12 cellular contexts compared by ENCODE assay signal in the genomic region with DNA sequence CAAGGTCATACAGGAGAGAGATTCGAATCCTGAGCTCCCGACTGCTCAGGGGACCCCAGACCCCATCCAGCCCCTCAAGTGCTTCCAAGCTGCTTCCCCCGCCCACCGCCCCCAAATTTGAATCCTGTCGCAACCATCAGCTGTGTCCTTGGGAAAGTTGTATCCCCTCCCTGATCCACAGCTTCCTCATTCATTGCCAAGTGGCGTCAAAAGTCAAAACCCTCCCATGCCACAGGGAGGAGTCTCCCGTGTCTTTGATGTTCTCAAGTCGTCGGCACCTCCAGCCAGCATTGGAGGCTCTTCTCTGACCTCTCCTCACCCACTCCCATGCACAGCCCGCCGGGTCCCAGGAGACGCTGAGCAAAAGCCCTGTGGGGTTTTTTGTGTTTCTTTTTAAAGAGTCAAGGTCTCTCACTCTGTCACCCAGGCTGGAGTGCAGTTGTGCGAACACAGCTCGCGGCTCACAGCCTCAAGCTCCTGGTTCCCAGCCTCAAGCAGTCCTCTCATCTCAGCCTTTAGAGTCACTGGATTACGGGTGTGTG. TPM values are rescaled to one million over a fixed set of nuclear protein-coding genes. Genes with fewer than 3 reads are reported as not detected.
A peak's percentile ranks its signal among the peaks of the same experiment; 100 is the strongest.
DNase-seq lines count a peak whose midpoint lies in the region; ATAC-seq, FAIRE-seq and TF ChIP-seq lines count a peak whose summit lies in the region.
"Had no signal": no experiment of that assay in that cellular context is flagged by ENCODE, and none has a peak within 500 bp of the region (broad histone marks: within the 10 kb centered on the region; RNA-seq: fewer than 3 reads in every experiment).

No MANE protein-coding gene starts in this region.

- no peak for TF ChIP-seq POLR2A in GM12878 (IDR thresholded peaks at IDR 0.05; ENCODE audit: low read depth, low read length)

- intact Hi-C loops in CD14-positive monocyte (cut with micrococcal nuclease): loop anchor here in 1 of 2 donors (5.0 kb wide), 1 partner anchor 222 kb away; no protein-coding TSS in a partner anchor
- intact Hi-C loops in GM12878 (cut with micrococcal nuclease; ENCODE audit: unreplicated experiment): loop anchor here (5.0 kb wide), 2 partner anchors 73 to 223 kb away; partner anchors contain the start of gene MAST3
- intact Hi-C loops in naive thymus-derived CD4-positive, alpha-beta T cell (cut with micrococcal nuclease): no loop called here

- peak overlapping the region; percentile 24; the same call in 1 of the 2 replicates for H2AFZ ChIP-seq in GM12878 (ENCODE audit: control insufficient read depth, low read depth, low read length)

- no TSS peak for BruUV-seq in GM12878 (replicated peaks; lab: Mats Ljungman, UMichigan)

- peak overlapping the region; percentile 85 for H3K4me2 ChIP-seq in GM12878 (ENCODE audit: control insufficient read depth, insufficient read depth)

- in situ Hi-C loops in GM12878 (cut with MboI): no loop called here

- DNase-seq in CD14-positive monocyte (ENCODE audit: low spot score) (peak; percentile 92), GM12878 (ENCODE audit: low read depth, low spot score) (peak; percentile 90), kidney tubule cell (ENCODE audit: low spot score) (no peak), SIG-M5 treated with dmso at 0.1 percent for 504 hours (lab: John Stamatoyannopoulos, UW; ENCODE audit: unreplicated experiment) (no peak), Ammon's horn (ENCODE audit: low spot score) (no peak)
- no peak for DNase-seq in naive thymus-derived CD4-positive, alpha-beta T cell
- DNase-seq: activated T-cell treated with anti-CD3 and anti-CD28 coated beads, Interleukin-2, amount 50 U/mL, for 48 hours; CD8-positive, alpha-beta T cell; NCI-H526 treated with DMSO at 0.1 percent for 48 hours; T1000 had no signal

- H3K27ac ChIP-seq in GM12878 (ENCODE audit: control insufficient read depth, insufficient read depth): peak overlapping the region; percentile 79
- no peak overlapping the region for H3K27ac ChIP-seq in naive thymus-derived CD4-positive, alpha-beta T cell (ENCODE audit: low read depth, low read length)

- H3K4me1 Mint-ChIP-seq in CD14-positive monocyte: peaks cover 60% of the 10 kb centered on the region
- H3K4me1 Mint-ChIP-seq in naive thymus-derived CD4-positive, alpha-beta T cell: peaks cover 0 to 28% (median 10%) of the 10 kb centered on the region in 7 donors

- ATAC-seq in HG02610 (IDR thresholded peaks at IDR 0.05; ENCODE audit: unreplicated experiment): peak; percentile 36
- peak; percentile 38 for ATAC-seq in GM12878
- ATAC-seq in naive thymus-derived CD4-positive, alpha-beta T cell: peak; percentile 14
- no peak for ATAC-seq in HG03175 (IDR thresholded peaks at IDR 0.05; ENCODE audit: unreplicated experiment)
- ATAC-seq: CD8-positive, alpha-beta T cell had no signal

- RAD21 ChIA-PET in GM12878 (lab: Charles Lee; ENCODE audit: unreplicated experiment): interaction anchor here (0.7 to 3.2 kb wide), 22 partner anchors 10 to 203 kb away, joined by 3 to 29 read pairs (median 5); partner anchors contain the start of genes IL12RB1, JUND, MAST3 and MPV17L2

- no peak for TF ChIP-seq CTCF in CD14-positive monocyte (IDR thresholded peaks at IDR 0.05)
- TF ChIP-seq CTCF in GM12878 (IDR thresholded peaks at IDR 0.05 in 2 of 3, conservative IDR thresholded peaks at IDR 0.05 in 1 of 3; ENCODE audit: control insufficient read depth in 2 of 3, extremely low read depth in 1 of 3, insufficient read depth in 1 of 3, low read depth in 3 of 3, low read length in 3 of 3): no peak

- peaks cover 31 to 47% of the 10 kb centered on the region in 2 donors for H3K36me3 Mint-ChIP-seq in CD14-positive monocyte
- H3K36me3 Mint-ChIP-seq in naive thymus-derived CD4-positive, alpha-beta T cell: peaks cover 3 to 17% (median 7%) of the 10 kb centered on the region in 5 donors

- peaks cover 55% of the 10 kb centered on the region for H3K4me1 ChIP-seq in GM12878 (ENCODE audit: control insufficient read depth, insufficient read depth, low read length)
- H3K4me1 ChIP-seq in naive thymus-derived CD4-positive, alpha-beta T cell (ENCODE audit: control insufficient read depth in 2 of 2, insufficient read depth in 2 of 2, low read length in 2 of 2): peaks cover 5 to 13% of the 10 kb centered on the region in 2 donors

- POLR2A ChIA-PET in GM12878 (lab: Charles Lee): interaction anchor here (0.5 to 3.0 kb wide), 23 partner anchors 9 to 1584 kb away, joined by 3 to 24 read pairs (median 4); partner anchors contain the start of genes JAK3, JUND, MAST3 and MPV17L2
- POLR2A ChIA-PET in naive thymus-derived CD4-positive, alpha-beta T cell (lab: Charles Lee): interaction anchor here (0.6 to 1.0 kb wide), 3 partner anchors 22 to 126 kb away, joined by 3 to 6 read pairs (median 5); partner anchors contain the start of gene MPV17L2

- H3K9me3 ChIP-seq in GM12878 (replicated peaks; ENCODE audit: control insufficient read depth, insufficient read depth, low read length): no peaks in the 10 kb centered on the region
- H3K9me3 ChIP-seq in naive thymus-derived CD4-positive, alpha-beta T cell (ENCODE audit: control insufficient read depth in 2 of 3, low read length in 3 of 3): no peaks in the 10 kb centered on the region

- no peaks in the 10 kb centered on the region for H4K20me1 ChIP-seq in GM12878 (ENCODE audit: control insufficient read depth, insufficient read depth)

- peak overlapping the region; percentile 100 for H3K27ac Mint-ChIP-seq in CD14-positive monocyte
- peak overlapping the region in 2 of 9 donors; percentile 46 to 56 for H3K27ac Mint-ChIP-seq in naive thymus-derived CD4-positive, alpha-beta T cell
- H3K27ac Mint-ChIP-seq: CD8-positive, alpha-beta T cell had no signal

- H3K36me3 ChIP-seq in GM12878 (ENCODE audit: control insufficient read depth in 2 of 2, insufficient read depth in 2 of 2, low read length in 1 of 2): peaks cover 0 to 8% of the 10 kb centered on the region in 2 experiments; a peak in 3 of 4 replicates
- peaks cover 0 to 32% (median 4%) of the 10 kb centered on the region in 3 experiments for H3K36me3 ChIP-seq in naive thymus-derived CD4-positive, alpha-beta T cell (ENCODE audit: control insufficient read depth in 2 of 3, insufficient read depth in 3 of 3, low read length in 3 of 3)

- peak; percentile 54 for FAIRE-seq in GM12878 (lab: Jason Lieb, UNC)

- CTCF ChIA-PET in GM12878 (lab: Yijun Ruan, JAX): interaction anchor here (0.6 to 2.0 kb wide), 15 partner anchors 9 to 703 kb away, joined by 3 to 9 read pairs (median 4); partner anchors contain the start of gene MAST3
- CTCF ChIA-PET in naive thymus-derived CD4-positive, alpha-beta T cell (lab: Charles Lee): interaction anchor here (0.6 to 2.1 kb wide), 3 partner anchors 60 to 147 kb away, joined by 3 to 7 read pairs (median 3); no protein-coding TSS in a partner anchor

- WGBS in GM12878 (ENCODE audit: insufficient coverage, insufficient replicate concordance, low lambda C conversion rate, missing lambda C conversion rate): 5% methylated on average over 16 of the region's 16 CpGs

- H3K4me3 Mint-ChIP-seq in CD14-positive monocyte: peak overlapping the region; percentile 81 to 85
- no peak overlapping the region for H3K4me3 Mint-ChIP-seq in naive thymus-derived CD4-positive, alpha-beta T cell
- H3K4me3 Mint-ChIP-seq: CD8-positive, alpha-beta T cell had no signal

- no peaks in the 10 kb centered on the region for H3K27me3 ChIP-seq in GM12878 (replicated peaks in 1 of 2; ENCODE audit: control insufficient read depth in 2 of 2, insufficient read depth in 2 of 2, low read length in 1 of 2)
- H3K27me3 ChIP-seq in naive thymus-derived CD4-positive, alpha-beta T cell (ENCODE audit: control insufficient read depth in 2 of 2, insufficient read depth in 2 of 2, low read length in 2 of 2): no peaks in the 10 kb centered on the region

- no peak for TF ChIP-seq RAD21 in GM12878 (IDR thresholded peaks at IDR 0.05; ENCODE audit: insufficient read depth, low read depth, low read length)

- peaks cover 0 to 2% (median 0%) of the 10 kb centered on the region in 7 donors for H3K9me3 Mint-ChIP-seq in CD14-positive monocyte
- H3K9me3 Mint-ChIP-seq in naive thymus-derived CD4-positive, alpha-beta T cell: no peaks in the 10 kb centered on the region
- H3K9me3 Mint-ChIP-seq: CD8-positive, alpha-beta T cell had no signal

- peak overlapping the region; percentile 65 for H3K9ac ChIP-seq in GM12878 (ENCODE audit: control insufficient read depth, insufficient read depth, low read length)

- H3K27me3 Mint-ChIP-seq in CD14-positive monocyte (ENCODE audit: low read depth in 3 of 3): no peaks in the 10 kb centered on the region
- no peaks in the 10 kb centered on the region for H3K27me3 Mint-ChIP-seq in naive thymus-derived CD4-positive, alpha-beta T cell

- TF ChIP-seq EP300 in GM12878 (IDR thresholded peaks at IDR 0.05; ENCODE audit: borderline replicate concordance in 1 of 2, control insufficient read depth in 1 of 2, low read depth in 2 of 2, low read length in 2 of 2): no peak; a peak in 1 of 4 replicates

- H3K79me2 ChIP-seq in GM12878 (ENCODE audit: control insufficient read depth, insufficient read depth, low read length): peaks cover 22% of the 10 kb centered on the region

- no peak overlapping the region for H3K4me3 ChIP-seq in GM12878
- no peak overlapping the region for H3K4me3 ChIP-seq in naive thymus-derived CD4-positive, alpha-beta T cell (ENCODE audit: low read length)

- SMC1A ChIA-PET in GM12878 (lab: Charles Lee; ENCODE audit: uncharacterized antibody, unreplicated experiment): interaction anchor here (0.7 to 2.3 kb wide), 12 partner anchors 11 to 81 kb away, joined by 3 to 20 read pairs (median 5); partner anchors contain the start of genes MAST3, MPV17L2 and PIK3R2

RNA-seq across cellular contexts. Expression of gene IFI30, which starts 2.8 kb away (rescaled TPM):
- polyA plus RNA-seq in CD14-positive monocyte (1,000 to 10,000 TPM; 4,550 to 6,022 TPM), GM12878 (2011; rRNA removed) (232 and 365 TPM in 2 replicates), GM12878 (2014; fragmentation: Illumina TruSeq; extraction: Trizol) (147 and 257 TPM in 2 replicates), GM12878 (2014; fragmentation: Nextera tagmentation; extraction: Ambion mirVana) (1,000 to 10,000 TPM; 1,054 to 1,112 TPM), GM12878 (2014; rRNA removed) (492 and 678 TPM in 2 replicates), GM12878 (2016; fragmentation: Nextera tagmentation; extraction: Ambion mirVana) (100 to 1,000 TPM; 445 to 456 TPM)
- total RNA-seq in GM12878 (2013; cell fraction: nucleolus; rRNA removed): 168 and 207 TPM in 2 replicates
- total RNA-seq in GM12878 (2014; rRNA removed) (747 and 845 TPM in 2 replicates), GM12878 (2014; rRNA removed; fragmentation: Illumina TruSeq; extraction: Trizol) (221 and 225 TPM in 2 replicates), GM12878 (2021) (301 and 314 TPM in 2 replicates)
- polyA plus RNA-seq in GM12878 (2011; ENCODE audit: low read depth): 218 TPM
- polyA plus RNA-seq in GM12878 (2011; cell fraction: cytosol; rRNA removed): 606 and 650 TPM in 2 replicates
- 189 and 350 TPM in 2 replicates for polyA plus RNA-seq in GM12878 (2011; cell fraction: nucleus; rRNA removed)
- polyA plus RNA-seq in GM12878 (2012): 260 and 337 TPM in 2 replicates
- polyA minus RNA-seq in GM12878 (2011; rRNA and poly(A)+ RNA removed): 327 and 421 TPM in 2 replicates
- 126 and 162 TPM in 2 replicates for polyA minus RNA-seq in GM12878 (2011; cell fraction: cytosol; rRNA and poly(A)+ RNA removed)
- 67.9 and 87.0 TPM in 2 replicates for polyA minus RNA-seq in GM12878 (2011; cell fraction: nucleus; rRNA and poly(A)+ RNA removed)
- total RNA-seq in naive thymus-derived CD4-positive, alpha-beta T cell: 100 to 1,000 TPM in 2 of 5 experiments, 10 to 100 TPM in 3; 51.3 to 514 (median 59.5) TPM
- polyA plus RNA-seq in naive thymus-derived CD4-positive, alpha-beta T cell: 1 to 10 TPM; 6.7 to 7.6 TPM

RNA-seq across cellular contexts. Expression of gene PIK3R2, which starts 17.8 kb away (rescaled TPM):
- polyA plus RNA-seq in CD14-positive monocyte (1 to 10 TPM in 1 of 2 donors, under 1 TPM in 1; 0.99 to 2.0 TPM), GM12878 (2011; rRNA removed) (2.9 and 6.4 TPM in 2 replicates), GM12878 (2014; fragmentation: Illumina TruSeq; extraction: Trizol) (0.73 and 3.4 TPM in 2 replicates), GM12878 (2014; fragmentation: Nextera tagmentation; extraction: Ambion mirVana) (under 1 TPM; 0.26 to 0.75 TPM), GM12878 (2014; rRNA removed) (5.2 and 5.8 TPM in 2 replicates), GM12878 (2016; fragmentation: Nextera tagmentation; extraction: Ambion mirVana) (1 to 10 TPM; 1.1 TPM)
- 11.5 and 13.9 TPM in 2 replicates for total RNA-seq in GM12878 (2013; cell fraction: nucleolus; rRNA removed)
- total RNA-seq in GM12878 (2014; rRNA removed) (6.3 and 8.0 TPM in 2 replicates), GM12878 (2014; rRNA removed; fragmentation: Illumina TruSeq; extraction: Trizol) (1.9 and 3.9 TPM in 2 replicates), GM12878 (2021) (22.6 and 23.3 TPM in 2 replicates)
- polyA plus RNA-seq in GM12878 (2011; ENCODE audit: low read depth): 4.0 TPM
- 5.3 and 6.3 TPM in 2 replicates for polyA plus RNA-seq in GM12878 (2011; cell fraction: cytosol; rRNA removed)
- polyA plus RNA-seq in GM12878 (2011; cell fraction: nucleus; rRNA removed): 10.3 and 15.7 TPM in 2 replicates
- 6.4 and 8.5 TPM in 2 replicates for polyA plus RNA-seq in GM12878 (2012)
- 6.4 and 9.5 TPM in 2 replicates for polyA minus RNA-seq in GM12878 (2011; rRNA and poly(A)+ RNA removed)
- polyA minus RNA-seq in GM12878 (2011; cell fraction: cytosol; rRNA and poly(A)+ RNA removed): 2.9 and 8.8 TPM in 2 replicates
- 2.1 and 3.8 TPM in 2 replicates for polyA minus RNA-seq in GM12878 (2011; cell fraction: nucleus; rRNA and poly(A)+ RNA removed)
- 10 to 100 TPM; 12.3 to 24.6 (median 16.4) TPM for total RNA-seq in naive thymus-derived CD4-positive, alpha-beta T cell
- polyA plus RNA-seq in naive thymus-derived CD4-positive, alpha-beta T cell: 1 to 10 TPM; 2.2 to 5.1 TPM

RNA-seq across cellular contexts. Expression of gene MPV17L2, which starts 22.2 kb away (rescaled TPM):
- polyA plus RNA-seq in CD14-positive monocyte (10 to 100 TPM; 14.3 to 15.0 TPM), GM12878 (2011; rRNA removed) (7.1 and 17.1 TPM in 2 replicates), GM12878 (2014; fragmentation: Illumina TruSeq; extraction: Trizol) (10.4 and 25.9 TPM in 2 replicates), GM12878 (2014; fragmentation: Nextera tagmentation; extraction: Ambion mirVana) (1 to 10 TPM; 5.1 to 7.7 TPM), GM12878 (2014; rRNA removed) (39.4 and 44.5 TPM in 2 replicates), GM12878 (2016; fragmentation: Nextera tagmentation; extraction: Ambion mirVana) (10 to 100 TPM; 46.2 to 57.2 TPM)
- total RNA-seq in GM12878 (2013; cell fraction: nucleolus; rRNA removed): 3.3 and 7.4 TPM in 2 replicates
- total RNA-seq in GM12878 (2014; rRNA removed) (26.7 and 32.0 TPM in 2 replicates), GM12878 (2014; rRNA removed; fragmentation: Illumina TruSeq; extraction: Trizol) (13.6 and 15.4 TPM in 2 replicates), GM12878 (2021) (17.9 and 19.9 TPM in 2 replicates)
- polyA plus RNA-seq in GM12878 (2011; ENCODE audit: low read depth): 3.9 TPM
- polyA plus RNA-seq in GM12878 (2011; cell fraction: cytosol; rRNA removed): 23.4 and 34.7 TPM in 2 replicates
- polyA plus RNA-seq in GM12878 (2011; cell fraction: nucleus; rRNA removed): 12.4 and 16.0 TPM in 2 replicates
- polyA plus RNA-seq in GM12878 (2012): 8.3 and 8.4 TPM in 2 replicates
- polyA minus RNA-seq in GM12878 (2011; rRNA and poly(A)+ RNA removed): 16.2 and 19.9 TPM in 2 replicates
- 6.1 and 7.6 TPM in 2 replicates for polyA minus RNA-seq in GM12878 (2011; cell fraction: cytosol; rRNA and poly(A)+ RNA removed)
- polyA minus RNA-seq in GM12878 (2011; cell fraction: nucleus; rRNA and poly(A)+ RNA removed): 2.9 and 7.6 TPM in 2 replicates
- 1 to 10 TPM; 4.8 to 9.4 (median 6.7) TPM for total RNA-seq in naive thymus-derived CD4-positive, alpha-beta T cell
- polyA plus RNA-seq in naive thymus-derived CD4-positive, alpha-beta T cell: 10 to 100 TPM in 1 of 2 donors, 1 to 10 TPM in 1; 7.0 to 15.5 TPM

RNA-seq across cellular contexts. Expression of gene RAB3A, which starts 33.1 kb away (rescaled TPM):
- polyA plus RNA-seq in CD14-positive monocyte (under 1 TPM; 0.55 to 0.56 TPM), GM12878 (2011; rRNA removed) (1.3 and 2.8 TPM in 2 replicates), GM12878 (2014; fragmentation: Illumina TruSeq; extraction: Trizol) (0.54 and 1.1 TPM in 2 replicates), GM12878 (2014; fragmentation: Nextera tagmentation; extraction: Ambion mirVana) (under 1 TPM in 1 of 2 experiments, not detected in 1; 0.07 TPM), GM12878 (2014; rRNA removed) (1.0 and 2.5 TPM in 2 replicates), GM12878 (2016; fragmentation: Nextera tagmentation; extraction: Ambion mirVana) (1 to 10 TPM; 1.6 to 2.0 TPM)
- total RNA-seq in GM12878 (2013; cell fraction: nucleolus; rRNA removed): 9.4 and 18.2 TPM in 2 replicates
- total RNA-seq in GM12878 (2014; rRNA removed) (0.98 and 1.2 TPM in 2 replicates), GM12878 (2014; rRNA removed; fragmentation: Illumina TruSeq; extraction: Trizol) (0.51 and 0.67 TPM in 2 replicates), GM12878 (2021) (2.9 and 3.5 TPM in 2 replicates)
- polyA plus RNA-seq in GM12878 (2011; ENCODE audit: low read depth): 0.73 TPM
- 3.9 and 4.9 TPM in 2 replicates for polyA plus RNA-seq in GM12878 (2011; cell fraction: cytosol; rRNA removed)
- 9.4 and 10.2 TPM in 2 replicates for polyA plus RNA-seq in GM12878 (2011; cell fraction: nucleus; rRNA removed)
- polyA plus RNA-seq in GM12878 (2012): 1.5 and 3.5 TPM in 2 replicates
- polyA minus RNA-seq in GM12878 (2011; rRNA and poly(A)+ RNA removed): 13.7 and 23.1 TPM in 2 replicates
- polyA minus RNA-seq in GM12878 (2011; cell fraction: cytosol; rRNA and poly(A)+ RNA removed): 3.7 and 6.1 TPM in 2 replicates
- 8.9 and 16.6 TPM in 2 replicates for polyA minus RNA-seq in GM12878 (2011; cell fraction: nucleus; rRNA and poly(A)+ RNA removed)
- 10 to 100 TPM in 2 of 5 experiments, 1 to 10 TPM in 3; 5.7 to 16.7 (median 8.8) TPM for total RNA-seq in naive thymus-derived CD4-positive, alpha-beta T cell
- 1 to 10 TPM; 1.9 to 3.3 TPM for polyA plus RNA-seq in naive thymus-derived CD4-positive, alpha-beta T cell

RNA-seq across cellular contexts. Expression of gene PDE4C, which starts 55.5 kb away (rescaled TPM):
- polyA plus RNA-seq in CD14-positive monocyte (not detected), GM12878 (2011; rRNA removed) (0.19 and 0.43 TPM in 2 replicates), GM12878 (2014; fragmentation: Illumina TruSeq; extraction: Trizol) (0.15 TPM in 1 of 2 replicates, not detected in the other), GM12878 (2014; fragmentation: Nextera tagmentation; extraction: Ambion mirVana) (under 1 TPM; 0.08 to 0.13 TPM), GM12878 (2014; rRNA removed) (0.27 and 0.73 TPM in 2 replicates), GM12878 (2016; fragmentation: Nextera tagmentation; extraction: Ambion mirVana) (under 1 TPM; 0.13 to 0.47 TPM)
- 2.5 and 3.7 TPM in 2 replicates for total RNA-seq in GM12878 (2013; cell fraction: nucleolus; rRNA removed)
- total RNA-seq in GM12878 (2014; rRNA removed) (0.28 and 1.1 TPM in 2 replicates), GM12878 (2014; rRNA removed; fragmentation: Illumina TruSeq; extraction: Trizol) (0.14 and 0.40 TPM in 2 replicates), GM12878 (2021) (0.27 and 0.67 TPM in 2 replicates)
- 0.26 TPM for polyA plus RNA-seq in GM12878 (2011; ENCODE audit: low read depth)
- polyA plus RNA-seq in GM12878 (2011; cell fraction: cytosol; rRNA removed): 0.25 and 0.42 TPM in 2 replicates
- polyA plus RNA-seq in GM12878 (2011; cell fraction: nucleus; rRNA removed): 1.5 and 2.3 TPM in 2 replicates
- polyA plus RNA-seq in GM12878 (2012): 0.43 and 0.52 TPM in 2 replicates
- polyA minus RNA-seq in GM12878 (2011; rRNA and poly(A)+ RNA removed): 0.41 TPM in 1 of 2 replicates, not detected in the other
- polyA minus RNA-seq in GM12878 (2011; cell fraction: cytosol; rRNA and poly(A)+ RNA removed): not detected in 2 replicates
- polyA minus RNA-seq in GM12878 (2011; cell fraction: nucleus; rRNA and poly(A)+ RNA removed): 0.48 and 1.3 TPM in 2 replicates
- not detected for total RNA-seq in naive thymus-derived CD4-positive, alpha-beta T cell
- polyA plus RNA-seq in naive thymus-derived CD4-positive, alpha-beta T cell: not detected

Comparison
In these comparisons a context has a peak if more than half of its experiments do, and no peak if none do; other contexts are left out.
1. DNase-seq: peak in CD14-positive monocyte (single experiment) and GM12878 (single experiment); none in naive thymus-derived CD4-positive, alpha-beta T cell (0 of 9), kidney tubule cell (single experiment), SIG-M5 treated with dmso at 0.1 percent for 504 hours (single experiment) and Ammon's horn (single experiment).
2. H3K4me3 Mint-ChIP-seq: peak in CD14-positive monocyte (2 of 2); none in naive thymus-derived CD4-positive, alpha-beta T cell (0 of 10).
3. RNA of gene IFI30, which starts 2.8 kb away (polyA plus RNA-seq): 4,550 to 6,022 TPM in CD14-positive monocyte and 147 to 1,112 TPM in GM12878; 6.7 to 7.6 TPM in naive thymus-derived CD4-positive, alpha-beta T cell; every median in the first group is over 10 times any median in the second.